10 cellular contexts compared by ENCODE assay signal in genomic region chr14:68686212-68686478, GRCh38.
DNase-seq lines count a peak whose midpoint lies in the region; ATAC-seq, FAIRE-seq and TF ChIP-seq lines count a peak whose summit lies in the region.
"Had no signal": no experiment of that assay in that cellular context is flagged by ENCODE, and none has a peak within 500 bp of the region (broad histone marks: within the 10 kb centered on the region; RNA-seq: fewer than 3 reads in every experiment).

No MANE protein-coding gene starts in this region.

- no peak overlapping the region for H2AFZ ChIP-seq in keratinocyte (ENCODE audit: control insufficient read depth, low read length)

- no peaks in the 10 kb centered on the region for H4K20me1 ChIP-seq in keratinocyte (ENCODE audit: control insufficient read depth, extremely low read depth, insufficient read depth, low read length)

- peak overlapping the region; percentile 42 for H3K4me2 ChIP-seq in keratinocyte (ENCODE audit: control insufficient read depth, extremely low read depth, insufficient read depth, low read depth, low read length)

- H3K27ac ChIP-seq in keratinocyte (ENCODE audit: control insufficient read depth, insufficient read depth, low read length) (peak overlapping the region; percentile 97), suprapubic skin (no peak overlapping the region)
- H3K27ac ChIP-seq: brain microvascular endothelial cell had no signal

- FAIRE-seq in keratinocyte (lab: Jason Lieb, UNC), result peak; percentile 5

- H3K36me3 Mint-ChIP-seq in activated CD4-positive, alpha-beta T cell treated with anti-CD3 and anti-CD28 coated beads, Interleukin-2, amount 10 ng/mL, durations not matched to agents 24 days and 14 days (ENCODE audit: low read depth), result no peaks in the 10 kb centered on the region
- H3K36me3 Mint-ChIP-seq in activated CD4-positive, alpha-beta memory T cell treated with anti-CD3 and anti-CD28 coated beads for 36 hours, result no peaks in the 10 kb centered on the region
- H3K36me3 Mint-ChIP-seq in stimulated activated naive B cell treated with anti-CD40 and anti-IgM and Interleukin-4, amounts not matched to agents 10 μg/mL and 1 μg/mL and 100 μg/mL, for 72 hours, result no peaks in the 10 kb centered on the region

- TF ChIP-seq CTCF in keratinocyte (optimal IDR thresholded peaks at IDR 0.05 in 1 of 3, IDR thresholded peaks at IDR 0.05 in 1 of 3, conservative IDR thresholded peaks at IDR 0.05 in 1 of 3; ENCODE audit: extremely low read depth in 1 of 3, insufficient read depth in 2 of 3, low read length in 3 of 3) (no peak), suprapubic skin (IDR thresholded peaks at IDR 0.05) (no peak)

- no peak for TF ChIP-seq EP300 in suprapubic skin (IDR thresholded peaks at IDR 0.05)

- dilution Hi-C loops in keratinocyte (cut with MboI; ENCODE audit: extremely low pct_ligation_motif_present, low sequenced_read_pairs), result no loop called here

- POLR2A ChIA-PET in activated CD4-positive, alpha-beta memory T cell treated with anti-CD3 and anti-CD28 coated beads for 36 hours (lab: Charles Lee), result interaction anchor here (0.6 to 2.0 kb wide), 11 partner anchors 8 to 401 kb away, joined by 3 to 13 read pairs (median 6); no protein-coding TSS in a partner anchor

- H3K9me1 ChIP-seq in keratinocyte (ENCODE audit: control insufficient read depth, extremely low read depth, insufficient read depth, low read length), result no peaks in the 10 kb centered on the region

- peak overlapping the region; percentile 78 for H3K9ac ChIP-seq in keratinocyte (ENCODE audit: control insufficient read depth, extremely low read depth, insufficient read depth, low read length)

- 100% methylated on average over 1 of the region's 1 CpG for WGBS in suprapubic skin

- TF ChIP-seq POLR2A in suprapubic skin (IDR thresholded peaks at IDR 0.05), result no peak

- CTCF ChIA-PET in activated CD4-positive, alpha-beta memory T cell treated with anti-CD3 and anti-CD28 coated beads for 36 hours (lab: Charles Lee), result interaction anchor here (0.8 to 1.3 kb wide), 3 partner anchors 99 to 110 kb away, joined by 3 to 7 read pairs (median 5); no protein-coding TSS in a partner anchor

- H3K27me3 Mint-ChIP-seq in activated CD4-positive, alpha-beta T cell treated with anti-CD3 and anti-CD28 coated beads, Interleukin-2, amount 10 ng/mL, durations not matched to agents 24 days and 14 days, result no peaks in the 10 kb centered on the region
- H3K27me3 Mint-ChIP-seq in activated CD4-positive, alpha-beta memory T cell treated with anti-CD3 and anti-CD28 coated beads for 36 hours, result no peaks in the 10 kb centered on the region
- no peaks in the 10 kb centered on the region for H3K27me3 Mint-ChIP-seq in stimulated activated naive B cell treated with anti-CD40 and anti-IgM and Interleukin-4, amounts not matched to agents 10 μg/mL and 1 μg/mL and 100 μg/mL, for 72 hours

- H3K4me3 Mint-ChIP-seq in activated CD4-positive, alpha-beta T cell treated with anti-CD3 and anti-CD28 coated beads, Interleukin-2, amount 10 ng/mL, durations not matched to agents 24 days and 14 days, result no peak overlapping the region
- H3K4me3 Mint-ChIP-seq in activated CD4-positive, alpha-beta memory T cell treated with anti-CD3 and anti-CD28 coated beads for 36 hours, result no peak overlapping the region
- peak overlapping the region; percentile 36 to 53 for H3K4me3 Mint-ChIP-seq in stimulated activated naive B cell treated with anti-CD40 and anti-IgM and Interleukin-4, amounts not matched to agents 10 μg/mL and 1 μg/mL and 100 μg/mL, for 72 hours

- no peak for ATAC-seq in stimulated activated naive B cell treated with anti-CD40 and anti-IgM and Interleukin-4, amounts not matched to agents 10 μg/mL and 1 μg/mL and 100 μg/mL, for 72 hours (replicated peaks)
- ATAC-seq in GM21786 (IDR thresholded peaks at IDR 0.05; ENCODE audit: unreplicated experiment), result no peak
- no peak for ATAC-seq in GM21717 (IDR thresholded peaks at IDR 0.05; ENCODE audit: unreplicated experiment)

- H3K9me3 ChIP-seq in keratinocyte (ENCODE audit: control insufficient read depth, low read depth, low read length), result no peaks in the 10 kb centered on the region
- H3K9me3 ChIP-seq in suprapubic skin, result no peaks in the 10 kb centered on the region

- H3K4me3 ChIP-seq in keratinocyte (ENCODE audit: control insufficient read depth in 2 of 3, extremely low read depth in 1 of 3, insufficient read depth in 2 of 3, low read depth in 1 of 3, low read length in 3 of 3) (no peak overlapping the region), suprapubic skin (no peak overlapping the region)

- H3K27me3 ChIP-seq in keratinocyte (ENCODE audit: control insufficient read depth, extremely low read depth, insufficient read depth, low read length) (no peaks in the 10 kb centered on the region), suprapubic skin (no peaks in the 10 kb centered on the region)
- H3K27me3 ChIP-seq: brain microvascular endothelial cell had no signal

- intact Hi-C loops in activated CD4-positive, alpha-beta T cell treated with anti-CD3 and anti-CD28 coated beads, Interleukin-2, amount 10 ng/mL, durations not matched to agents 24 days and 14 days (cut with micrococcal nuclease), result no loop called here
- intact Hi-C loops in activated CD4-positive, alpha-beta memory T cell treated with anti-CD3 and anti-CD28 coated beads for 36 hours (cut with micrococcal nuclease), result loop anchor here (5.0 to 10.0 kb wide), 2 partner anchors 204 to 401 kb away; no protein-coding TSS in a partner anchor

- DNase-seq in activated CD4-positive, alpha-beta T cell treated with anti-CD3 and anti-CD28 coated beads, Interleukin-2, amount 10 ng/mL, durations not matched to agents 24 days and 14 days, result no peak
- DNase-seq in activated CD4-positive, alpha-beta T cell treated with anti-CD3 and anti-CD28 coated beads, Interleukin-2, amount 50 U/mL, for 4 hours, result no peak
- no peak for DNase-seq in activated CD4-positive, alpha-beta memory T cell treated with anti-CD3 and anti-CD28 coated beads for 36 hours
- DNase-seq in keratinocyte (ENCODE audit: low read depth, low spot score) (no peak), suprapubic skin (ENCODE audit: low spot score in 2 of 2) (no peak)
- DNase-seq in stimulated activated naive B cell treated with anti-CD40 and anti-IgM and Interleukin-4, amounts not matched to agents 10 μg/mL and 1 μg/mL and 100 μg/mL, for 72 hours, result no peak
- DNase-seq: NCI-H187 treated with DMSO at 0.1 percent for 48 hours had no signal

- H3K79me2 ChIP-seq in keratinocyte (ENCODE audit: control insufficient read depth, insufficient read depth, low read length), result no peaks in the 10 kb centered on the region

- H3K36me3 ChIP-seq in keratinocyte (ENCODE audit: control insufficient read depth in 2 of 2, extremely low read depth in 1 of 2, insufficient read depth in 2 of 2, low read length in 2 of 2) (no peaks in the 10 kb centered on the region), suprapubic skin (no peaks in the 10 kb centered on the region)
- H3K36me3 ChIP-seq: brain microvascular endothelial cell had no signal

- H3K4me1 Mint-ChIP-seq in activated CD4-positive, alpha-beta T cell treated with anti-CD3 and anti-CD28 coated beads, Interleukin-2, amount 10 ng/mL, durations not matched to agents 24 days and 14 days, result peaks cover 54% of the 10 kb centered on the region
- H3K4me1 Mint-ChIP-seq in activated CD4-positive, alpha-beta memory T cell treated with anti-CD3 and anti-CD28 coated beads for 36 hours (ENCODE audit: low read depth), result peaks cover 57% of the 10 kb centered on the region
- H3K4me1 Mint-ChIP-seq in stimulated activated naive B cell treated with anti-CD40 and anti-IgM and Interleukin-4, amounts not matched to agents 10 μg/mL and 1 μg/mL and 100 μg/mL, for 72 hours, result peaks cover 70 to 95% of the 10 kb centered on the region in 2 donors

- peak overlapping the region; percentile 91 for H3K27ac Mint-ChIP-seq in activated CD4-positive, alpha-beta T cell treated with anti-CD3 and anti-CD28 coated beads, Interleukin-2, amount 10 ng/mL, durations not matched to agents 24 days and 14 days
- peak overlapping the region; percentile 93 for H3K27ac Mint-ChIP-seq in activated CD4-positive, alpha-beta memory T cell treated with anti-CD3 and anti-CD28 coated beads for 36 hours
- H3K27ac Mint-ChIP-seq in stimulated activated naive B cell treated with anti-CD40 and anti-IgM and Interleukin-4, amounts not matched to agents 10 μg/mL and 1 μg/mL and 100 μg/mL, for 72 hours, result peak overlapping the region; percentile 97

- H3K9me3 Mint-ChIP-seq in activated CD4-positive, alpha-beta T cell treated with anti-CD3 and anti-CD28 coated beads, Interleukin-2, amount 10 ng/mL, durations not matched to agents 24 days and 14 days, result no peaks in the 10 kb centered on the region
- H3K9me3 Mint-ChIP-seq in activated CD4-positive, alpha-beta memory T cell treated with anti-CD3 and anti-CD28 coated beads for 36 hours, result no peaks in the 10 kb centered on the region
- no peaks in the 10 kb centered on the region for H3K9me3 Mint-ChIP-seq in stimulated activated naive B cell treated with anti-CD40 and anti-IgM and Interleukin-4, amounts not matched to agents 10 μg/mL and 1 μg/mL and 100 μg/mL, for 72 hours

- H3K4me1 ChIP-seq in keratinocyte (ENCODE audit: control insufficient read depth, extremely low read depth, insufficient read depth, low read length) (peaks cover 84% of the 10 kb centered on the region), suprapubic skin (peaks cover 49% of the 10 kb centered on the region)

Comparison
In these comparisons a context has a peak if more than half of its experiments do, and no peak if none do; other contexts are left out.
1. H3K4me3 Mint-ChIP-seq: peak in stimulated activated naive B cell treated with anti-CD40 and anti-IgM and Interleukin-4, amounts not matched to agents 10 μg/mL and 1 μg/mL and 100 μg/mL, for 72 hours (2 of 2); none in activated CD4-positive, alpha-beta T cell treated with anti-CD3 and anti-CD28 coated beads, Interleukin-2, amount 10 ng/mL, durations not matched to agents 24 days and 14 days (single experiment) and activated CD4-positive, alpha-beta memory T cell treated with anti-CD3 and anti-CD28 coated beads for 36 hours (single experiment).
2. Peak in every context shown above with its lines, with median percentiles within 50 percentile points of each other: H3K27ac Mint-ChIP-seq.